1 cellular context compared by ENCODE assay signal in genomic region chr19:12856684-12857083, GRCh38.
TF ChIP-seq lines count a peak whose summit lies in the region.

No MANE protein-coding gene starts in this region.

TF ChIP-seq in GM12878, 131 proteins besides CTCF, POLR2A, EP300 and RAD21:
- TF ChIP-seq FOXM1 (IDR thresholded peaks at IDR 0.05; ENCODE audit: low read depth, low read length) (no peak), SMAD1 (IDR thresholded peaks at IDR 0.05; ENCODE audit: low read depth, partially characterized antibody) (no peak), NFIC (IDR thresholded peaks at IDR 0.05; ENCODE audit: low read depth, low read length) (no peak), BCL3 (IDR thresholded peaks at IDR 0.05; ENCODE audit: borderline replicate concordance, insufficient read depth, low read depth, low read length, poor library complexity, severe bottlenecking) (peak; percentile 17)
TF ChIP-seq in GM12878: peak in this region for 1.
